ENCODE assay signal across 1 cellular context in genomic region chr15:89753855-89754254, GRCh38.
TF ChIP-seq lines count a peak whose summit lies in the region.

No MANE protein-coding gene starts in this region.

TF ChIP-seq in K562, 482 proteins besides CTCF, POLR2A, EP300 and RAD21:
- TF ChIP-seq CEBPB (tag; IDR thresholded peaks at IDR 0.05) (peak; percentile 27; the same call in 1 of the 2 replicates), HMG20A (CRISPR knock-in tag; conservative IDR thresholded peaks at IDR 0.05) (no peak)
